ENCODE assay signal across 19 cellular contexts in genomic region chr15:45868109-45868691, GRCh38.
"Had no signal": no experiment of that assay in that cellular context is flagged by ENCODE, and none has a peak within 500 bp of the region (broad histone marks: within the 10 kb centered on the region; RNA-seq: fewer than 3 reads in every experiment).

No MANE protein-coding gene starts in this region.

- H3K4me1 ChIP-seq: adrenal gland, esophagus muscularis mucosa, neural progenitor cell, prostate gland, transverse colon, vagina had no signal

- ATAC-seq: activated CD4-positive, alpha-beta T cell treated with anti-CD3 and anti-CD28 coated beads for 36 hours; activated naive CD4-positive, alpha-beta T cell treated with anti-CD3 and anti-CD28 coated beads, Interleukin-2, amount 50 U/mL, for 72 hours; naive thymus-derived CD4-positive, alpha-beta T cell; sciatic nerve; stimulated activated naive CD8-positive, alpha-beta T cell treated with anti-CD3 and anti-CD28 coated beads, Interleukin-15, amount 100 ng/mL, for 72 hours had no signal

- DNase-seq: activated CD4-positive, alpha-beta T cell treated with anti-CD3 and anti-CD28 coated beads for 36 hours; activated CD4-positive, alpha-beta T cell treated with anti-CD3 and anti-CD28 coated beads, Interleukin-2, amount 50 U/mL, for 48 hours; activated gamma-delta T cell treated with Interleukin-2 at 50 U/mL for 16 hours; adrenal gland; effector CD8-positive, alpha-beta T cell; immature natural killer cell; mesenchymal stem cell; naive thymus-derived CD4-positive, alpha-beta T cell; stimulated activated CD4-positive, alpha-beta T cell treated with anti-CD3 and anti-CD28 coated beads, Interleukin-4, amount 100 ng/mL, for 1 hour; stimulated activated naive CD8-positive, alpha-beta T cell treated with anti-CD3 and anti-CD28 coated beads, Interleukin-15, amount 100 ng/mL, for 72 hours; transverse colon had no signal

- H3K27me3 ChIP-seq: adrenal gland, esophagus muscularis mucosa, neural progenitor cell, suprapubic skin, transverse colon, vagina had no signal

- H3K4me2 ChIP-seq: neural progenitor cell, smooth muscle cell had no signal

- H3K4me3 ChIP-seq: adrenal gland, esophagus muscularis mucosa, neural progenitor cell, prostate gland, smooth muscle cell, suprapubic skin, transverse colon, vagina had no signal

- H3K9ac ChIP-seq: neural progenitor cell had no signal

- H3K36me3 ChIP-seq: adrenal gland, esophagus muscularis mucosa, neural progenitor cell, prostate gland, suprapubic skin, transverse colon, vagina had no signal

- H2AFZ ChIP-seq: neural progenitor cell had no signal

- H3K27ac ChIP-seq: adrenal gland, esophagus muscularis mucosa, neural progenitor cell, prostate gland, suprapubic skin, transverse colon, vagina had no signal

- H3K9me3 ChIP-seq: adrenal gland, prostate gland, suprapubic skin, transverse colon, vagina had no signal
